2 cellular contexts compared by ENCODE assay signal in the genomic region with DNA sequence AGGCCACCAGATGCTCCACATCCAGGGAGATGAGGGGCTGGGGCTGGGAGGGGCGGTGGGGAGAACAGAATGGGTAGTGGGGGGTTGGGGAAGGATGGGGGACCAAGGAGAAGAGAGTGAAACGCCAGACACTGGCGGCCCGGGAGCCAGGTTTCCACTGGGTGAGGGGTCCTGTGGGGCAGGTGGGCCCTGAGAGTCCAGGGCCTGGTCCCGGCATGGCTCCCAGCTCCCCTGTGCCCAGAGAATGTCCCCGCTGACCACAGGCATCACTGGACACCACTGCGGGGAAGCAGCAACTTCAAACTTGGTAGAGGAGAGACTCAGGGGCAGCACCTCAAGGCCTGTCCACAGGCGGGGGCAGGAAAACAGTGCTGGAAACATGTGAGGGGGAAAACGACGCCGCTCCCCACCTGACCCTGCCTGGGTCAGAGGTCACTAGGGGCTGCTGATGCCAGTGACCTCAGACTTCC.
A peak's percentile ranks its signal among the peaks of the same experiment; 100 is the strongest.
TF ChIP-seq lines count a peak whose summit lies in the region.

No MANE protein-coding gene starts in this region.

TF ChIP-seq in K562, 482 proteins besides CTCF, POLR2A, EP300 and RAD21:
- TF ChIP-seq POLR2G (IDR thresholded peaks at IDR 0.05; ENCODE audit: low read depth, low read length) (peak; percentile 8; the same call in 1 of the 2 replicates), MTA2 (IDR thresholded peaks at IDR 0.05; ENCODE audit: low read depth) (no peak), NR2C1 (IDR thresholded peaks at IDR 0.05) (no peak), NR2C1 (tag; IDR thresholded peaks at IDR 0.05) (peak; percentile 42; the same call in 1 of the 2 replicates)

TF ChIP-seq in liver, 16 proteins besides CTCF, POLR2A, EP300 and RAD21:
- TF ChIP-seq, protein P1, sequence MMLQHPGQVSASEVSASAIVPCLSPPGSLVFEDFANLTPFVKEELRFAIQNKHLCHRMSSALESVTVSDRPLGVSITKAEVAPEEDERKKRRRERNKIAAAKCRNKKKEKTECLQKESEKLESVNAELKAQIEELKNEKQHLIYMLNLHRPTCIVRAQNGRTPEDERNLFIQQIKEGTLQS (IDR thresholded peaks at IDR 0.05), result no peak
- TF ChIP-seq, protein P2, sequence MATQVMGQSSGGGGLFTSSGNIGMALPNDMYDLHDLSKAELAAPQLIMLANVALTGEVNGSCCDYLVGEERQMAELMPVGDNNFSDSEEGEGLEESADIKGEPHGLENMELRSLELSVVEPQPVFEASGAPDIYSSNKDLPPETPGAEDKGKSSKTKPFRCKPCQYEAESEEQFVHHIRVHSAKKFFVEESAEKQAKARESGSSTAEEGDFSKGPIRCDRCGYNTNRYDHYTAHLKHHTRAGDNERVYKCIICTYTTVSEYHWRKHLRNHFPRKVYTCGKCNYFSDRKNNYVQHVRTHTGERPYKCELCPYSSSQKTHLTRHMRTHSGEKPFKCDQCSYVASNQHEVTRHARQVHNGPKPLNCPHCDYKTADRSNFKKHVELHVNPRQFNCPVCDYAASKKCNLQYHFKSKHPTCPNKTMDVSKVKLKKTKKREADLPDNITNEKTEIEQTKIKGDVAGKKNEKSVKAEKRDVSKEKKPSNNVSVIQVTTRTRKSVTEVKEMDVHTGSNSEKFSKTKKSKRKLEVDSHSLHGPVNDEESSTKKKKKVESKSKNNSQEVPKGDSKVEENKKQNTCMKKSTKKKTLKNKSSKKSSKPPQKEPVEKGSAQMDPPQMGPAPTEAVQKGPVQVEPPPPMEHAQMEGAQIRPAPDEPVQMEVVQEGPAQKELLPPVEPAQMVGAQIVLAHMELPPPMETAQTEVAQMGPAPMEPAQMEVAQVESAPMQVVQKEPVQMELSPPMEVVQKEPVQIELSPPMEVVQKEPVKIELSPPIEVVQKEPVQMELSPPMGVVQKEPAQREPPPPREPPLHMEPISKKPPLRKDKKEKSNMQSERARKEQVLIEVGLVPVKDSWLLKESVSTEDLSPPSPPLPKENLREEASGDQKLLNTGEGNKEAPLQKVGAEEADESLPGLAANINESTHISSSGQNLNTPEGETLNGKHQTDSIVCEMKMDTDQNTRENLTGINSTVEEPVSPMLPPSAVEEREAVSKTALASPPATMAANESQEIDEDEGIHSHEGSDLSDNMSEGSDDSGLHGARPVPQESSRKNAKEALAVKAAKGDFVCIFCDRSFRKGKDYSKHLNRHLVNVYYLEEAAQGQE (IDR thresholded peaks at IDR 0.05), result no peak
- TF ChIP-seq, protein P3, sequence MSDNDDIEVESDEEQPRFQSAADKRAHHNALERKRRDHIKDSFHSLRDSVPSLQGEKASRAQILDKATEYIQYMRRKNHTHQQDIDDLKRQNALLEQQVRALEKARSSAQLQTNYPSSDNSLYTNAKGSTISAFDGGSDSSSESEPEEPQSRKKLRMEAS (IDR thresholded peaks at IDR 0.05), result no peak
- no peak for TF ChIP-seq NR2F2 (IDR thresholded peaks at IDR 0.05)
- TF ChIP-seq JUND (IDR thresholded peaks at IDR 0.05), result no peak
- no peak for TF ChIP-seq GABPA (IDR thresholded peaks at IDR 0.05 in 1 of 2, conservative IDR thresholded peaks at IDR 0.05 in 1 of 2)
- no peak for TF ChIP-seq YY1 (IDR thresholded peaks at IDR 0.05)
- no peak for TF ChIP-seq EGR1 (IDR thresholded peaks at IDR 0.05; ENCODE audit: low read depth in 2 of 2)
- TF ChIP-seq TAF1 (conservative IDR thresholded peaks at IDR 0.05), result no peak
- TF ChIP-seq FOXA2 (IDR thresholded peaks at IDR 0.05), result no peak
- no peak for TF ChIP-seq HNF4A (conservative IDR thresholded peaks at IDR 0.05)
- TF ChIP-seq FOXA1 (IDR thresholded peaks at IDR 0.05), result no peak
- no peak for TF ChIP-seq HNF4G (IDR thresholded peaks at IDR 0.05)
- TF ChIP-seq, protein P4, sequence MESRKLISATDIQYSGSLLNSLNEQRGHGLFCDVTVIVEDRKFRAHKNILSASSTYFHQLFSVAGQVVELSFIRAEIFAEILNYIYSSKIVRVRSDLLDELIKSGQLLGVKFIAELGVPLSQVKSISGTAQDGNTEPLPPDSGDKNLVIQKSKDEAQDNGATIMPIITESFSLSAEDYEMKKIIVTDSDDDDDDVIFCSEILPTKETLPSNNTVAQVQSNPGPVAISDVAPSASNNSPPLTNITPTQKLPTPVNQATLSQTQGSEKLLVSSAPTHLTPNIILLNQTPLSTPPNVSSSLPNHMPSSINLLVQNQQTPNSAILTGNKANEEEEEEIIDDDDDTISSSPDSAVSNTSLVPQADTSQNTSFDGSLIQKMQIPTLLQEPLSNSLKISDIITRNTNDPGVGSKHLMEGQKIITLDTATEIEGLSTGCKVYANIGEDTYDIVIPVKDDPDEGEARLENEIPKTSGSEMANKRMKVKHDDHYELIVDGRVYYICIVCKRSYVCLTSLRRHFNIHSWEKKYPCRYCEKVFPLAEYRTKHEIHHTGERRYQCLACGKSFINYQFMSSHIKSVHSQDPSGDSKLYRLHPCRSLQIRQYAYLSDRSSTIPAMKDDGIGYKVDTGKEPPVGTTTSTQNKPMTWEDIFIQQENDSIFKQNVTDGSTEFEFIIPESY (IDR thresholded peaks at IDR 0.05), result no peak
- TF ChIP-seq RXRA (IDR thresholded peaks at IDR 0.05), result no peak
- no peak for TF ChIP-seq SP1 (IDR thresholded peaks at IDR 0.05)
